In the genomic region with DNA sequence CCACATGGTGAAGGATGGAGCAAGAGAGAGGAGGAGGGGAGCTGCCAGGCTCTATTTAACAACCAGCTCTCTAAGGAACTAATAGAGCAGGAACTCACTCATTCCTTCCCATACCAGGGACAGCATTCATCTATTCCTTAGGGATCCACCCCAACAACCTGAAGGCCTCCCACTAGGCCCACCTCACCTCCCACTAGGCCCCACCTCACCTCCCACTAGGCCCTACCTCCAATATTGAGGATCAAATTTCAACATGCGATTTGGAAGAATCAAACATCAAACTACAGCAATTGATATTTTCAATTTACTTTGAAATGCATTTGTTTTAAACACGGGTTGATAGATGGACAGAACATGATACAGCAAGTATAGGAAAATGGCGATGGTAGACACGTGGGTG, we compare ENCODE assay signal across 22 cellular contexts.
"Had no signal": no experiment of that assay in that cellular context is flagged by ENCODE, and none has a peak within 500 bp of the region (broad histone marks: within the 10 kb centered on the region; RNA-seq: fewer than 3 reads in every experiment).

No MANE protein-coding gene starts in this region.

- ATAC-seq: Panc1, PC-3, SK-N-SH treated with all-trans-retinoic acid at 6 μM for 48 hours had no signal

- H3K27ac Mint-ChIP-seq: IgD-negative memory B cell had no signal

- H3K4me3 Mint-ChIP-seq: IgD-negative memory B cell had no signal

- H3K9me3 Mint-ChIP-seq: IgD-negative memory B cell had no signal

- DNase-seq: KBM-7, MV-4-11, NCI-H1048, NCI-H1105, NCI-H1417, NCI-H1436 treated with DMSO at 0.1 percent for 48 hours, NCI-H1694, NCI-H187 treated with DMSO at 0.1 percent for 48 hours, NCI-H2029 treated with DMSO at 0.1 percent for 48 hours, NCI-H2171 treated with DMSO at 0.1 percent for 48 hours, NCI-H345, NCI-H446 treated with DMSO at 0.1 percent for 48 hours, NCI-H510A treated with DMSO at 0.1 percent for 48 hours, NCI-H526 treated with DMSO at 0.1 percent for 48 hours, NCI-H774, PC-3, SHP77, T-helper 2 cell had no signal

- H3K27ac ChIP-seq: RWPE1 had no signal
